ENCODE assay signal across 1 cellular context in the genomic region with DNA sequence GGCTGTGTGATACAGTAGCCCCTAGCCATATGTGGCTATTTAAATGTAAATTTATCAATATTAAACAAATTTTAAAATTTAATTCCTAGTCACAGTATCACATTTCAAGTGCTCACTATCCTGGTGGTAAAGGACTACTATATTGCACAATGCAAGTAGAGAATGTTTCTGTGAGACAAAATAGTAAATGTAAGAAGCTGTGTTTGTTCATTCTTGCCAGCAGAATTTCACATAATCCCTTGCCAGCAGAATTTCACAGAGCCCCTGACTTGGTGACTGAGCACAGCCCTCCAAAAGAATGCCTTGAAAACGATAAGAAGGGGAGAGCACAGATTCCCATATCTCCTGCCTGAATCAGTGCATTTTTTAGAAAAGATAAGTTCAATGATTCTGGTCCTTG.
TF ChIP-seq lines count a peak whose summit lies in the region.

No MANE protein-coding gene starts in this region.

TF ChIP-seq in HepG2, 621 proteins besides CTCF, POLR2A, EP300 and RAD21 (continued from another document):
- TF ChIP-seq, protein P1, sequence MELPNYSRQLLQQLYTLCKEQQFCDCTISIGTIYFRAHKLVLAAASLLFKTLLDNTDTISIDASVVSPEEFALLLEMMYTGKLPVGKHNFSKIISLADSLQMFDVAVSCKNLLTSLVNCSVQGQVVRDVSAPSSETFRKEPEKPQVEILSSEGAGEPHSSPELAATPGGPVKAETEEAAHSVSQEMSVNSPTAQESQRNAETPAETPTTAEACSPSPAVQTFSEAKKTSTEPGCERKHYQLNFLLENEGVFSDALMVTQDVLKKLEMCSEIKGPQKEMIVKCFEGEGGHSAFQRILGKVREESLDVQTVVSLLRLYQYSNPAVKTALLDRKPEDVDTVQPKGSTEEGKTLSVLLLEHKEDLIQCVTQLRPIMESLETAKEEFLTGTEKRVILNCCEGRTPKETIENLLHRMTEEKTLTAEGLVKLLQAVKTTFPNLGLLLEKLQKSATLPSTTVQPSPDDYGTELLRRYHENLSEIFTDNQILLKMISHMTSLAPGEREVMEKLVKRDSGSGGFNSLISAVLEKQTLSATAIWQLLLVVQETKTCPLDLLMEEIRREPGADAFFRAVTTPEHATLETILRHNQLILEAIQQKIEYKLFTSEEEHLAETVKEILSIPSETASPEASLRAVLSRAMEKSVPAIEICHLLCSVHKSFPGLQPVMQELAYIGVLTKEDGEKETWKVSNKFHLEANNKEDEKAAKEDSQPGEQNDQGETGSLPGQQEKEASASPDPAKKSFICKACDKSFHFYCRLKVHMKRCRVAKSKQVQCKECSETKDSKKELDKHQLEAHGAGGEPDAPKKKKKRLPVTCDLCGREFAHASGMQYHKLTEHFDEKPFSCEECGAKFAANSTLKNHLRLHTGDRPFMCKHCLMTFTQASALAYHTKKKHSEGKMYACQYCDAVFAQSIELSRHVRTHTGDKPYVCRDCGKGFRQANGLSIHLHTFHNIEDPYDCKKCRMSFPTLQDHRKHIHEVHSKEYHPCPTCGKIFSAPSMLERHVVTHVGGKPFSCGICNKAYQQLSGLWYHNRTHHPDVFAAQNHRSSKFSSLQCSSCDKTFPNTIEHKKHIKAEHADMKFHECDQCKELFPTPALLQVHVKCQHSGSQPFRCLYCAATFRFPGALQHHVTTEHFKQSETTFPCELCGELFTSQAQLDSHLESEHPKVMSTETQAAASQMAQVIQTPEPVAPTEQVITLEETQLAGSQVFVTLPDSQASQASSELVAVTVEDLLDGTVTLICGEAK (IDR thresholded peaks at IDR 0.05): no peak
- TF ChIP-seq, protein P1 (CRISPR knock-in tag; IDR thresholded peaks at IDR 0.05): no peak
- TF ChIP-seq NFYB (CRISPR knock-in tag; IDR thresholded peaks at IDR 0.05) (no peak), SNRNP70 (IDR thresholded peaks at IDR 0.05; ENCODE audit: low read depth, low read length) (no peak), JARID2 (CRISPR knock-in tag; IDR thresholded peaks at IDR 0.05; ENCODE audit: insufficient replicate concordance) (no peak), POGZ (CRISPR knock-in tag; IDR thresholded peaks at IDR 0.05) (no peak), ZNF329 (CRISPR knock-in tag; IDR thresholded peaks at IDR 0.05; ENCODE audit: low read depth) (no peak)
